ENCODE assay signal across 30 cellular contexts in genomic region chr3:27160146-27160545, GRCh38.
"Had no signal": no experiment of that assay in that cellular context is flagged by ENCODE, and none has a peak within 500 bp of the region (broad histone marks: within the 10 kb centered on the region; RNA-seq: fewer than 3 reads in every experiment).

No MANE protein-coding gene starts in this region.

- H3K27ac ChIP-seq: adrenal gland, body of pancreas, esophagus muscularis mucosa, gastroesophageal sphincter, heart right ventricle had no signal

- H3K4me3 ChIP-seq: adrenal gland, body of pancreas, esophagus muscularis mucosa, gastroesophageal sphincter, heart right ventricle had no signal

- H3K9me3 ChIP-seq: adrenal gland, body of pancreas, esophagus muscularis mucosa, gastroesophageal sphincter had no signal

- H3K27me3 ChIP-seq: adrenal gland, body of pancreas, esophagus muscularis mucosa, gastroesophageal sphincter, heart right ventricle had no signal

- H3K36me3 ChIP-seq: adrenal gland, esophagus muscularis mucosa, gastroesophageal sphincter, heart right ventricle had no signal

- ATAC-seq: activated CD4-positive, alpha-beta T cell treated with anti-CD3 and anti-CD28 coated beads for 36 hours; activated CD8-positive, alpha-beta memory T cell treated with anti-CD3 and anti-CD28 coated beads, Interleukin-2, amount 10 ng/mL, durations not matched to agents 7 days and 5 days; activated CD8-positive, alpha-beta T cell treated with anti-CD3 and anti-CD28 coated beads, Interleukin-2, amount 10 ng/mL, durations not matched to agents 7 days and 5 days; activated naive CD8-positive, alpha-beta T cell treated with anti-CD3 and anti-CD28 coated beads, Interleukin-2, amount 50 U/mL, for 24 hours; body of pancreas; effector memory CD8-positive, alpha-beta T cell; gastroesophageal sphincter; heart right ventricle; T-helper 17 cell had no signal

- H3K4me1 ChIP-seq: adrenal gland, body of pancreas, heart right ventricle had no signal

- DNase-seq: activated CD4-positive, alpha-beta memory T cell treated with anti-CD3 and anti-CD28 coated beads for 36 hours; activated CD4-positive, alpha-beta T cell treated with anti-CD3 and anti-CD28 coated beads for 36 hours; activated CD4-positive, alpha-beta T cell treated with anti-CD3 and anti-CD28 coated beads, Interleukin-2, amount 10 ng/mL, durations not matched to agents 24 days and 14 days; activated CD4-positive, CD25-positive, alpha-beta regulatory T cell; activated CD4-positive, CD25-positive, alpha-beta regulatory T cell treated with anti-CD3 and anti-CD28 coated beads, Interleukin-2, amount 50 U/mL, for 72 hours; activated CD8-positive, alpha-beta memory T cell treated with anti-CD3 and anti-CD28 coated beads, Interleukin-2, amount 10 ng/mL, durations not matched to agents 7 days and 5 days; activated CD8-positive, alpha-beta memory T cell treated with anti-CD3 and anti-CD28 coated beads, Interleukin-2, amount 50 U/mL, for 4 hours; activated CD8-positive, alpha-beta T cell treated with anti-CD3 and anti-CD28 coated beads, Interleukin-2, amount 10 ng/mL, durations not matched to agents 7 days and 5 days; activated effector memory CD4-positive, alpha-beta T cell treated with anti-CD3 and anti-CD28 coated beads, Interleukin-2, amount 50 U/mL, for 16 hours; activated naive CD4-positive, alpha-beta T cell treated with anti-CD3 and anti-CD28 coated beads for 36 hours; activated naive CD8-positive, alpha-beta T cell treated with anti-CD3 and anti-CD28 coated beads for 36 hours; activated naive CD8-positive, alpha-beta T cell treated with anti-CD3 and anti-CD28 coated beads, Interleukin-2, amount 50 U/mL, for 24 hours; activated T-cell treated with anti-CD3 and anti-CD28 coated beads, Interleukin-2, amount 50 U/mL, for 1 hour; activated T-cell treated with anti-CD3 and anti-CD28 coated beads, Interleukin-2, amount 50 U/mL, for 48 hours; adrenal gland; amygdala; aorta; body of pancreas; caudate nucleus; cortex of kidney; dermis blood vessel endothelial cell; effector CD4-positive, alpha-beta T cell; effector memory CD8-positive, alpha-beta T cell; erythroblast; foreskin melanocyte; heart right ventricle; T-helper 1 cell; T-helper 17 cell had no signal
